10 cellular contexts compared by ENCODE assay signal in the genomic region with DNA sequence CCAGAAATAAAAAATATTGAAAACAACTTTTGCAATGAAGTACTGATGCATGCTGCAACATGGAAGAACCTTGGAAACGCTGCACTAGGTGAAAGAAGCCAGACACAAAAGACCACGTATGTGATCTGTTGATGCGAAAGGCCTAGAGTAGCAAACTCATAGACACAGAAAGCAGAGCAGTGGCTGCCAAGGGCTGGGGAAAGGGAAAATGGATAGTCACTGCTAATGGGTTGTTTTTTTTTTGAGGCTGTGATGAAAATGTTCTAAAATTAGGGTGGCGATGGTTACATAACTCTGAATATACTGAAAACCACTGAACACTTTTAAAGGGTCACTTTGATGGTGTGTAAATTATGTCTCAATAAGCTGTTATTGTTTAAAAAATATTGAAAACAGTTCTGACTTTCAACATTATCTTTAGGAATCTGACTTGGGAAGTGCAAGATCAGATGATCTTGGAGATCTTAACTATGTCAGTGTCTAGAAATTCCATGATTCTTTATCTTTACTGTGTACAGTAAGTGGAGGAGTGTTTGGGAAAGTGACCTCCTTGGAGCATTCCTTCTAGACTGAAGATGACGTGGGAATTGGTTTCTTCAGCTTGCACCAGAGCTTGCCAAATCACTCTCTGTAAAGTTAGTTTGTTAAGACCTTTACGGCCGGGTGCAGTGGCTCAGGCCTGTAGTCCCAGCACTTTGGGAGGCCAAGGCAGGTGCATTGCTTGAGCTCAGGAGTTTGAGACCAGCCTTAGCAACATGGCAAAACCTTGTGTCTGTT. TPM values are rescaled to one million over a fixed set of nuclear protein-coding genes. Genes with fewer than 3 reads are reported as not detected.
A peak's percentile ranks its signal among the peaks of the same experiment; 100 is the strongest.
DNase-seq lines count a peak whose midpoint lies in the region; ATAC-seq and TF ChIP-seq lines count a peak whose summit lies in the region.
"Had no signal": no experiment of that assay in that cellular context is flagged by ENCODE, and none has a peak within 500 bp of the region (broad histone marks: within the 10 kb centered on the region; RNA-seq: fewer than 3 reads in every experiment).

No MANE protein-coding gene starts in this region.

- ATAC-seq in gastroesophageal sphincter (peak; percentile 77), GM21381 (IDR thresholded peaks at IDR 0.05; ENCODE audit: unreplicated experiment) (no peak), GM18907 (IDR thresholded peaks at IDR 0.05; ENCODE audit: unreplicated experiment) (no peak)
- ATAC-seq: HCT116 had no signal

- no peaks in the 10 kb centered on the region for H3K9me3 ChIP-seq in gastroesophageal sphincter

- peaks cover 0 to 1% (median 1%) of the 10 kb centered on the region in 3 donors for H3K27me3 Mint-ChIP-seq in CD14-positive monocyte (ENCODE audit: low read depth in 3 of 3)

- no peak for TF ChIP-seq EP300 in gastroesophageal sphincter (IDR thresholded peaks at IDR 0.05)

- intact Hi-C loops in CD14-positive monocyte (cut with micrococcal nuclease): loop anchor here in 1 of 2 donors (2.0 kb wide), 1 partner anchor 14 kb away; no protein-coding TSS in a partner anchor

- H3K27ac ChIP-seq in gastroesophageal sphincter: peak overlapping the region; percentile 50 to 84 (median 73)

- no peak for TF ChIP-seq POLR2A in gastroesophageal sphincter (IDR thresholded peaks at IDR 0.05)

- peaks cover 0 to 11% of the 10 kb centered on the region in 2 donors for H3K36me3 ChIP-seq in gastroesophageal sphincter

- DNase-seq in CD14-positive monocyte (ENCODE audit: low spot score) (peak; percentile 20), SIG-M5 (lab: John Stamatoyannopoulos, UW) (peak; percentile 51), renal cortical epithelial cell (ENCODE audit: low read depth) (peak; percentile 71), middle frontal gyrus (ENCODE audit: extremely low spot score, low spot score) (no peak), SHP77 (lab: John Stamatoyannopoulos, UW) (no peak)
- DNase-seq: mesendoderm had no signal

- peaks cover 26% of the 10 kb centered on the region for H3K4me1 Mint-ChIP-seq in CD14-positive monocyte

- H3K36me3 Mint-ChIP-seq in CD14-positive monocyte: peaks cover 17 to 39% of the 10 kb centered on the region in 2 donors

- H3K4me3 Mint-ChIP-seq in CD14-positive monocyte: peak overlapping the region in 1 of 2 donors; percentile 40

- no peak overlapping the region for H3K4me3 ChIP-seq in gastroesophageal sphincter

- WGBS in gastroesophageal sphincter (ENCODE audit: low coverage in 1 of 2), 2 donors: 5 to 15% methylated on average over 7 of the region's 7 CpGs

- H3K4me1 ChIP-seq in gastroesophageal sphincter: peaks cover 3 to 100% (median 60%) of the 10 kb centered on the region in 3 donors

- no peaks in the 10 kb centered on the region for H3K27me3 ChIP-seq in gastroesophageal sphincter

- TF ChIP-seq CTCF in CD14-positive monocyte (IDR thresholded peaks at IDR 0.05) (no peak), gastroesophageal sphincter (IDR thresholded peaks at IDR 0.05) (no peak)

- H3K27ac Mint-ChIP-seq in CD14-positive monocyte: peak overlapping the region in 6 of 7 donors; percentile 61 to 87 (median 74)

- H3K9me3 Mint-ChIP-seq in CD14-positive monocyte: no peaks in the 10 kb centered on the region

RNA-seq across cellular contexts. Expression of a gene that starts 12.4 kb away (rescaled TPM):
- 1 to 10 TPM; 4.5 to 4.6 TPM for polyA plus RNA-seq in CD14-positive monocyte
- total RNA-seq in gastroesophageal sphincter (10 to 100 TPM; 28.8 to 87.4 (median 54.9) TPM), renal cortical epithelial cell (16.1 and 58.8 TPM in 2 replicates)

Comparison
In these comparisons a context has a peak if more than half of its experiments do, and no peak if none do; other contexts are left out.
1. DNase-seq: peak in CD14-positive monocyte (single experiment), SIG-M5 (single experiment) and renal cortical epithelial cell (single experiment); none in middle frontal gyrus (single experiment) and SHP77 (0 of 2).